In genomic region chr14:74569826-74570591, GRCh38 we compare ENCODE assay signal across 1 cellular context.
TF ChIP-seq lines count a peak whose summit lies in the region.

No MANE protein-coding gene starts in this region.

TF ChIP-seq in HepG2, 621 proteins besides CTCF, POLR2A, EP300 and RAD21:
- TF ChIP-seq SALL1 (CRISPR knock-in tag; IDR thresholded peaks at IDR 0.05) (peak; percentile 51; the same call in 1 of the 2 replicates), ZNF549 (CRISPR knock-in tag; IDR thresholded peaks at IDR 0.05) (0 out of 2 replicates have a peak, but pooled peaks have one; percentile 72), HNF4G (IDR thresholded peaks at IDR 0.05; ENCODE audit: borderline replicate concordance, low read depth, low read length) (0 out of 2 replicates have a peak, but pooled peaks have one; percentile 23), HNF4G (CRISPR knock-in tag; IDR thresholded peaks at IDR 0.05; ENCODE audit: borderline replicate concordance, low read depth) (no peak), ZFY (CRISPR knock-in tag; IDR thresholded peaks at IDR 0.05) (peak; percentile 24; the same call in 1 of the 2 replicates), ARNTL (CRISPR knock-in tag; IDR thresholded peaks at IDR 0.05) (no peak), ZNF850 (CRISPR knock-in tag; conservative IDR thresholded peaks at IDR 0.05) (no peak), HDAC1 (CRISPR knock-in tag; IDR thresholded peaks at IDR 0.05) (peak; percentile 34; the same call in 1 of the 2 replicates), ZNF749 (CRISPR knock-in tag; IDR thresholded peaks at IDR 0.05; ENCODE audit: borderline replicate concordance) (no peak), TBX2 (CRISPR knock-in tag; IDR thresholded peaks at IDR 0.05; ENCODE audit: borderline replicate concordance) (0 out of 2 replicates have a peak, but pooled peaks have one; percentile 23), ZNF788 (CRISPR knock-in tag; IDR thresholded peaks at IDR 0.05; ENCODE audit: borderline replicate concordance) (no peak), CHD4 (IDR thresholded peaks at IDR 0.05; ENCODE audit: borderline replicate concordance, low read length) (no peak), PHF21A (CRISPR knock-in tag; IDR thresholded peaks at IDR 0.05) (peak; percentile 41; the same call in 1 of the 2 replicates), HDAC2 (CRISPR knock-in tag; IDR thresholded peaks at IDR 0.05) (peak; percentile 14; the same call in 1 of the 2 replicates), YY1 (IDR thresholded peaks at IDR 0.05; ENCODE audit: insufficient read depth, insufficient replicate concordance, low read depth, low read length) (peak; percentile 20), FOXO1 (CRISPR knock-in tag; IDR thresholded peaks at IDR 0.05) (0 out of 2 replicates have a peak, but pooled peaks have one; percentile 14), NFE2 (CRISPR knock-in tag; IDR thresholded peaks at IDR 0.05) (no peak), KLF13 (CRISPR knock-in tag; IDR thresholded peaks at IDR 0.05) (no peak), HNRNPL (IDR thresholded peaks at IDR 0.05; ENCODE audit: low read depth, low read length) (no peak), KMT2B (CRISPR knock-in tag; IDR thresholded peaks at IDR 0.05) (no peak), IKZF4 (CRISPR knock-in tag; IDR thresholded peaks at IDR 0.05; ENCODE audit: borderline replicate concordance, low read depth, not compliant biosample characterization) (no peak), ATRX (CRISPR knock-in tag; IDR thresholded peaks at IDR 0.05; ENCODE audit: borderline replicate concordance) (no peak), GATAD2A (CRISPR knock-in tag; IDR thresholded peaks at IDR 0.05) (peak; percentile 26; the same call in 1 of the 2 replicates), ZFX (CRISPR knock-in tag; IDR thresholded peaks at IDR 0.05; ENCODE audit: low read depth) (peak; percentile 63; the same call in 1 of the 2 replicates), ZNF160 (CRISPR knock-in tag; IDR thresholded peaks at IDR 0.05) (no peak), EZH2 (conservative IDR thresholded peaks at IDR 0.05; ENCODE audit: low read depth, low read length) (no peak), ELF3 (CRISPR knock-in tag; IDR thresholded peaks at IDR 0.05) (0 out of 2 replicates have a peak, but pooled peaks have one; percentile 13), RARA (CRISPR knock-in tag; IDR thresholded peaks at IDR 0.05) (0 out of 2 replicates have a peak, but pooled peaks have one; percentile 10), SCMH1 (CRISPR knock-in tag; IDR thresholded peaks at IDR 0.05; ENCODE audit: borderline replicate concordance) (no peak), ZKSCAN5 (CRISPR knock-in tag; IDR thresholded peaks at IDR 0.05) (peak; percentile 71; the same call in 1 of the 2 replicates), HOXA3 (CRISPR knock-in tag; IDR thresholded peaks at IDR 0.05) (0 out of 2 replicates have a peak, but pooled peaks have one; percentile 14), HNF4A (CRISPR knock-in tag; IDR thresholded peaks at IDR 0.05) (peak; percentile 33; the same call in 1 of the 2 replicates), ZNF724P (CRISPR knock-in tag; IDR thresholded peaks at IDR 0.05; ENCODE audit: borderline replicate concordance) (0 out of 2 replicates have a peak, but pooled peaks have one; percentile 44), ARNT (IDR thresholded peaks at IDR 0.05) (no peak), ZBTB7A (CRISPR knock-in tag; IDR thresholded peaks at IDR 0.05) (no peak), NCOR1 (IDR thresholded peaks at IDR 0.05; ENCODE audit: borderline replicate concordance, low read length) (no peak), SPEN (CRISPR knock-in tag; IDR thresholded peaks at IDR 0.05; ENCODE audit: low read depth) (peak; percentile 22; the same call in 1 of the 2 replicates), ZNF577 (CRISPR knock-in tag; IDR thresholded peaks at IDR 0.05; ENCODE audit: borderline replicate concordance, low read depth) (no peak)
- TF ChIP-seq, protein P1, sequence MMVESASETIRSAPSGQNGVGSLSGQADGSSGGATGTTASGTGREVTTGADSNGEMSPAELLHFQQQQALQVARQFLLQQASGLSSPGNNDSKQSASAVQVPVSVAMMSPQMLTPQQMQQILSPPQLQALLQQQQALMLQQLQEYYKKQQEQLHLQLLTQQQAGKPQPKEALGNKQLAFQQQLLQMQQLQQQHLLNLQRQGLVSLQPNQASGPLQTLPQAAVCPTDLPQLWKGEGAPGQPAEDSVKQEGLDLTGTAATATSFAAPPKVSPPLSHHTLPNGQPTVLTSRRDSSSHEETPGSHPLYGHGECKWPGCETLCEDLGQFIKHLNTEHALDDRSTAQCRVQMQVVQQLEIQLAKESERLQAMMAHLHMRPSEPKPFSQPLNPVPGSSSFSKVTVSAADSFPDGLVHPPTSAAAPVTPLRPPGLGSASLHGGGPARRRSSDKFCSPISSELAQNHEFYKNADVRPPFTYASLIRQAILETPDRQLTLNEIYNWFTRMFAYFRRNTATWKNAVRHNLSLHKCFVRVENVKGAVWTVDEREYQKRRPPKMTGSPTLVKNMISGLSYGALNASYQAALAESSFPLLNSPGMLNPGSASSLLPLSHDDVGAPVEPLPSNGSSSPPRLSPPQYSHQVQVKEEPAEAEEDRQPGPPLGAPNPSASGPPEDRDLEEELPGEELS (CRISPR knock-in tag; IDR thresholded peaks at IDR 0.05): 0 out of 2 replicates have a peak, but pooled peaks have one; percentile 13
- TF ChIP-seq, protein P2, sequence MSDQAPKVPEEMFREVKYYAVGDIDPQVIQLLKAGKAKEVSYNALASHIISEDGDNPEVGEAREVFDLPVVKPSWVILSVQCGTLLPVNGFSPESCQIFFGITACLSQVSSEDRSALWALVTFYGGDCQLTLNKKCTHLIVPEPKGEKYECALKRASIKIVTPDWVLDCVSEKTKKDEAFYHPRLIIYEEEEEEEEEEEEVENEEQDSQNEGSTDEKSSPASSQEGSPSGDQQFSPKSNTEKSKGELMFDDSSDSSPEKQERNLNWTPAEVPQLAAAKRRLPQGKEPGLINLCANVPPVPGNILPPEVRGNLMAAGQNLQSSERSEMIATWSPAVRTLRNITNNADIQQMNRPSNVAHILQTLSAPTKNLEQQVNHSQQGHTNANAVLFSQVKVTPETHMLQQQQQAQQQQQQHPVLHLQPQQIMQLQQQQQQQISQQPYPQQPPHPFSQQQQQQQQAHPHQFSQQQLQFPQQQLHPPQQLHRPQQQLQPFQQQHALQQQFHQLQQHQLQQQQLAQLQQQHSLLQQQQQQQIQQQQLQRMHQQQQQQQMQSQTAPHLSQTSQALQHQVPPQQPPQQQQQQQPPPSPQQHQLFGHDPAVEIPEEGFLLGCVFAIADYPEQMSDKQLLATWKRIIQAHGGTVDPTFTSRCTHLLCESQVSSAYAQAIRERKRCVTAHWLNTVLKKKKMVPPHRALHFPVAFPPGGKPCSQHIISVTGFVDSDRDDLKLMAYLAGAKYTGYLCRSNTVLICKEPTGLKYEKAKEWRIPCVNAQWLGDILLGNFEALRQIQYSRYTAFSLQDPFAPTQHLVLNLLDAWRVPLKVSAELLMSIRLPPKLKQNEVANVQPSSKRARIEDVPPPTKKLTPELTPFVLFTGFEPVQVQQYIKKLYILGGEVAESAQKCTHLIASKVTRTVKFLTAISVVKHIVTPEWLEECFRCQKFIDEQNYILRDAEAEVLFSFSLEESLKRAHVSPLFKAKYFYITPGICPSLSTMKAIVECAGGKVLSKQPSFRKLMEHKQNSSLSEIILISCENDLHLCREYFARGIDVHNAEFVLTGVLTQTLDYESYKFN (CRISPR knock-in tag; conservative IDR thresholded peaks at IDR 0.05): peak; percentile 58
- TF ChIP-seq, protein P3, sequence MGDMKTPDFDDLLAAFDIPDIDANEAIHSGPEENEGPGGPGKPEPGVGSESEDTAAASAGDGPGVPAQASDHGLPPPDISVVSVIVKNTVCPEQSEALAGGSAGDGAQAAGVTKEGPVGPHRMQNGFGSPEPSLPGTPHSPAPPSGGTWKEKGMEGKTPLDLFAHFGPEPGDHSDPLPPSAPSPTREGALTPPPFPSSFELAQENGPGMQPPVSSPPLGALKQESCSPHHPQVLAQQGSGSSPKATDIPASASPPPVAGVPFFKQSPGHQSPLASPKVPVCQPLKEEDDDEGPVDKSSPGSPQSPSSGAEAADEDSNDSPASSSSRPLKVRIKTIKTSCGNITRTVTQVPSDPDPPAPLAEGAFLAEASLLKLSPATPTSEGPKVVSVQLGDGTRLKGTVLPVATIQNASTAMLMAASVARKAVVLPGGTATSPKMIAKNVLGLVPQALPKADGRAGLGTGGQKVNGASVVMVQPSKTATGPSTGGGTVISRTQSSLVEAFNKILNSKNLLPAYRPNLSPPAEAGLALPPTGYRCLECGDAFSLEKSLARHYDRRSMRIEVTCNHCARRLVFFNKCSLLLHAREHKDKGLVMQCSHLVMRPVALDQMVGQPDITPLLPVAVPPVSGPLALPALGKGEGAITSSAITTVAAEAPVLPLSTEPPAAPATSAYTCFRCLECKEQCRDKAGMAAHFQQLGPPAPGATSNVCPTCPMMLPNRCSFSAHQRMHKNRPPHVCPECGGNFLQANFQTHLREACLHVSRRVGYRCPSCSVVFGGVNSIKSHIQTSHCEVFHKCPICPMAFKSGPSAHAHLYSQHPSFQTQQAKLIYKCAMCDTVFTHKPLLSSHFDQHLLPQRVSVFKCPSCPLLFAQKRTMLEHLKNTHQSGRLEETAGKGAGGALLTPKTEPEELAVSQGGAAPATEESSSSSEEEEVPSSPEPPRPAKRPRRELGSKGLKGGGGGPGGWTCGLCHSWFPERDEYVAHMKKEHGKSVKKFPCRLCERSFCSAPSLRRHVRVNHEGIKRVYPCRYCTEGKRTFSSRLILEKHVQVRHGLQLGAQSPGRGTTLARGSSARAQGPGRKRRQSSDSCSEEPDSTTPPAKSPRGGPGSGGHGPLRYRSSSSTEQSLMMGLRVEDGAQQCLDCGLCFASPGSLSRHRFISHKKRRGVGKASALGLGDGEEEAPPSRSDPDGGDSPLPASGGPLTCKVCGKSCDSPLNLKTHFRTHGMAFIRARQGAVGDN (CRISPR knock-in tag; IDR thresholded peaks at IDR 0.05): peak; percentile 48
- TF ChIP-seq, protein P4, sequence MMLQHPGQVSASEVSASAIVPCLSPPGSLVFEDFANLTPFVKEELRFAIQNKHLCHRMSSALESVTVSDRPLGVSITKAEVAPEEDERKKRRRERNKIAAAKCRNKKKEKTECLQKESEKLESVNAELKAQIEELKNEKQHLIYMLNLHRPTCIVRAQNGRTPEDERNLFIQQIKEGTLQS (CRISPR knock-in tag; IDR thresholded peaks at IDR 0.05): no peak
